21 cellular contexts compared by ENCODE assay signal in the genomic region with DNA sequence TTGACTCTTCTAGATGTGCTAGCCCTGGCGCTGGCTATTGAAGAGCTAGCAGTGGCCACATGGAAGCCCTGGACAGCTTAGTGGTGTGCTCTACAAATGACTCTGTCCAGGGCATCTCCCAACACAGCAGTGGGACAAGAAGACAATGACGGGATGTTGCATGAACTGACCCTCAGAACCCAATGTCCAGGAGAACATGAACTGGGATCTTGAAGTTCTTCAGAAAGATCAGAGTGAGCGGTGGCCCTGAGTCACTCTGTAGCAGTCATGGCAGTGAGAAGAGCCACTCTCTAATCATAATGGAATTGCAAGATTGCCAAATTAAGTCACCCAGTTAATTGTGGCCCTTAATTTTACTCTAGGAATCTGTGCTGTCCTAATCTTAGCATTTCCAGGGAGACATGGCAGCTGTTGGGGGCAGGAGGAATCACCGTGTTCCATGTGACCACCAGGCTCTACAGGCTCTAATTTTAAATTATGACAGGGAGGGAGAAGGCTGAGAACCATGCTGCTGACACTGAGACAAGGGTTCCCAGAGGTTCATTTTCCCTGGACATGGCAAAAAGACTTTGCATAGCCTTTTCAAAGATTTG. TPM values are rescaled to one million over a fixed set of nuclear protein-coding genes. Genes with fewer than 3 reads are reported as not detected.
A peak's percentile ranks its signal among the peaks of the same experiment; 100 is the strongest.
DNase-seq lines count a peak whose midpoint lies in the region; ATAC-seq and TF ChIP-seq lines count a peak whose summit lies in the region.
"Had no signal": no experiment of that assay in that cellular context is flagged by ENCODE, and none has a peak within 500 bp of the region (broad histone marks: within the 10 kb centered on the region; RNA-seq: fewer than 3 reads in every experiment).

No MANE protein-coding gene starts in this region.

- TF ChIP-seq CTCF in chondrocyte (IDR thresholded peaks at IDR 0.05): no peak
- TF ChIP-seq CTCF in heart right ventricle (IDR thresholded peaks at IDR 0.05): no peak
- no peak for TF ChIP-seq CTCF in spleen (IDR thresholded peaks at IDR 0.05 in 8 of 11, conservative IDR thresholded peaks at IDR 0.05 in 3 of 11)

- no peaks in the 10 kb centered on the region for H3K27me3 ChIP-seq in heart right ventricle
- no peaks in the 10 kb centered on the region for H3K27me3 ChIP-seq in spleen (replicated peaks in 1 of 7)
- H3K27me3 ChIP-seq: BLaER1 treated with 17β-estradiol and CSF1 and Interleukin-3, amounts not matched to agents 10 nM and 100 nM had no signal

- 77 to 83% methylated on average over 4 of the region's 4 CpGs for WGBS in heart right ventricle, 2 donors
- 94 to 98% (median 95%) methylated on average over 4 of the region's 4 CpGs for WGBS in spleen, 5 donors

- H3K27me3 Mint-ChIP-seq in chondrocyte (ENCODE audit: low read depth): no peaks in the 10 kb centered on the region

- H3K4me3 Mint-ChIP-seq in chondrocyte (ENCODE audit: unreplicated experiment): no peak overlapping the region
- H3K4me3 Mint-ChIP-seq: CD8-positive, alpha-beta T cell had no signal

- no peak for TF ChIP-seq POLR2A in spleen (IDR thresholded peaks at IDR 0.05)

- peaks cover 26% of the 10 kb centered on the region for H3K36me3 Mint-ChIP-seq in chondrocyte (ENCODE audit: low read depth)

- H3K4me3 ChIP-seq in heart right ventricle (no peak overlapping the region), spleen (no peak overlapping the region)
- H3K4me3 ChIP-seq: A549; BLaER1 treated with 17β-estradiol and CSF1 and Interleukin-3, amounts not matched to agents 10 nM and 100 nM; GM23248 had no signal

- H3K27ac ChIP-seq in heart right ventricle (peak overlapping the region in 7 of 10 donors; percentile 16 to 82 (median 70)), spleen (no peak overlapping the region)
- H3K27ac ChIP-seq: A549; BLaER1 treated with 17β-estradiol and CSF1 and Interleukin-3, amounts not matched to agents 10 nM and 100 nM; GM23248 had no signal

- ATAC-seq in heart right ventricle (peak; percentile 80 to 97 (median 92)), GM18520 (IDR thresholded peaks at IDR 0.05; ENCODE audit: unreplicated experiment) (no peak)
- ATAC-seq: A549; CD8-positive, alpha-beta T cell; HCT116 had no signal

- H3K36me3 ChIP-seq in heart right ventricle (no peaks in the 10 kb centered on the region), spleen (peaks cover 0 to 5% (median 0%) of the 10 kb centered on the region in 6 donors)

- H3K4me1 Mint-ChIP-seq in chondrocyte (ENCODE audit: low read depth): no peaks in the 10 kb centered on the region

- H3K4me1 ChIP-seq in heart right ventricle (peaks cover 0 to 10% (median 0%) of the 10 kb centered on the region in 9 donors), spleen (peaks cover 0 to 2% (median 0%) of the 10 kb centered on the region in 6 donors)
- H3K4me1 ChIP-seq: A549 had no signal

- H3K9me3 ChIP-seq in heart right ventricle (peaks cover 0 to 27% (median 12%) of the 10 kb centered on the region in 11 donors), spleen (peaks cover 9 to 26% (median 21%) of the 10 kb centered on the region in 8 donors)

- no peak overlapping the region for H3K27ac Mint-ChIP-seq in chondrocyte (ENCODE audit: unreplicated experiment)
- H3K27ac Mint-ChIP-seq: CD8-positive, alpha-beta T cell had no signal

- DNase-seq in chondrocyte (ENCODE audit: low spot score) (peak; percentile 14), heart right ventricle (peak in 1 of 2 donors; percentile 46), myocyte (ENCODE audit: low read depth) (peak; percentile 96), spleen (peak; percentile 5), AML-193 (lab: John Stamatoyannopoulos, UW) (no peak)
- DNase-seq in stimulated activated CD4-positive, alpha-beta T cell treated with anti-CD3 and anti-CD28 coated beads, Interleukin-1b, Interleukin-23, amount 100 ng/mL, for 48 hours: no peak
- DNase-seq: Calu3; CD8-positive, alpha-beta T cell; GF-D8; GM23248; KG1; MV-4-11; NCI-H1694 treated with DMSO at 0.1 percent for 48 hours; NCI-H510A; NCI-H748 treated with DMSO at 0.1 percent for 48 hours; NK-92 treated with Interleukin-12 subunit alpha and Interleukin-12 subunit beta, amount 100 ng/mL, for 24 hours; SHP77 had no signal

- peaks cover 22% of the 10 kb centered on the region for H3K9me3 Mint-ChIP-seq in chondrocyte (ENCODE audit: low read depth)

- intact Hi-C loops in heart right ventricle (cut with DNase I) (no loop called here), spleen (cut with DNase I; ENCODE audit: low total_unique reads) (no loop called here)

RNA-seq across cellular contexts. Expression of gene OBSCN, which starts 10.2 kb away (rescaled TPM):
- total RNA-seq in chondrocyte: 6.3 to 11.4 TPM (median 10.2 TPM) in 3 replicates
- total RNA-seq in heart right ventricle: 100 to 1,000 TPM; 285 to 541 (median 407) TPM
- polyA plus RNA-seq in heart right ventricle: 100 to 1,000 TPM; 176 to 639 TPM
- total RNA-seq in myocyte: 51.7 and 59.5 TPM in 2 replicates
- 33.8 TPM for polyA plus RNA-seq in myocyte (2012)
- total RNA-seq in spleen: 10 to 100 TPM; 35.3 to 71.7 (median 46.0) TPM
- polyA plus RNA-seq in spleen: 10 to 100 TPM; 12.6 to 31.6 (median 23.3) TPM

RNA-seq across cellular contexts. Expression of gene IBA57, which starts 32.0 kb away (rescaled TPM):
- total RNA-seq in chondrocyte: 5.2 to 7.7 TPM (median 5.9 TPM) in 3 replicates
- 10 to 100 TPM in 9 of 10 donors, 1 to 10 TPM in 1; 9.3 to 20.3 (median 17.2) TPM for total RNA-seq in heart right ventricle
- 1 to 10 TPM; 2.8 to 6.7 TPM for polyA plus RNA-seq in heart right ventricle
- total RNA-seq in myocyte: 1.9 and 2.5 TPM in 2 replicates
- 2.4 TPM for polyA plus RNA-seq in myocyte (2012)
- 10 to 100 TPM in 5 of 7 donors, 1 to 10 TPM in 2; 7.1 to 14.7 (median 11.6) TPM for total RNA-seq in spleen
- 1 to 10 TPM in 2 of 3 donors, under 1 TPM in 1; 0.59 to 4.3 (median 1.1) TPM for polyA plus RNA-seq in spleen

RNA-seq across cellular contexts. Expression of gene GJC2, which starts 47.9 kb away (rescaled TPM):
- total RNA-seq in chondrocyte (1.5 to 2.0 TPM (median 1.8 TPM) in 3 replicates), heart right ventricle (1 to 10 TPM in 7 of 10 donors, under 1 TPM in 3; 0.61 to 1.5 (median 1.2) TPM), myocyte (0.26 and 0.80 TPM in 2 replicates), spleen (1 to 10 TPM in 6 of 7 donors, under 1 TPM in 1; 0.94 to 3.5 (median 2.4) TPM)
- polyA plus RNA-seq in heart right ventricle (1 to 10 TPM; 1.0 to 1.4 TPM), spleen (under 1 TPM; 0.35 to 0.96 (median 0.67) TPM)
- polyA plus RNA-seq in myocyte (2012): 1.1 TPM

RNA-seq across cellular contexts. Expression of gene GUK1, which starts 57.6 kb away (rescaled TPM):
- 155 to 196 TPM (median 189 TPM) in 3 replicates for total RNA-seq in chondrocyte
- 100 to 1,000 TPM; 121 to 207 (median 159) TPM for total RNA-seq in heart right ventricle
- polyA plus RNA-seq in heart right ventricle: 100 to 1,000 TPM; 275 to 474 TPM
- 200 and 214 TPM in 2 replicates for total RNA-seq in myocyte
- polyA plus RNA-seq in myocyte (2012): 336 TPM
- 100 to 1,000 TPM; 167 to 218 (median 186) TPM for total RNA-seq in spleen
- polyA plus RNA-seq in spleen: 100 to 1,000 TPM; 279 to 499 (median 316) TPM

Comparison
In these comparisons a context has a peak if more than half of its experiments do, and no peak if none do; other contexts are left out.
1. DNase-seq: peak in chondrocyte (single experiment), myocyte (single experiment) and spleen (single experiment); none in stimulated activated CD4-positive, alpha-beta T cell treated with anti-CD3 and anti-CD28 coated beads, Interleukin-1b, Interleukin-23, amount 100 ng/mL, for 48 hours (single experiment) and AML-193 (0 of 2).
2. H3K27ac ChIP-seq: peak in heart right ventricle (7 of 10); none in spleen (0 of 8).